In genomic region chr21:32393677-32394001, GRCh38 we compare ENCODE assay signal across 8 cellular contexts. TPM values are rescaled to one million over a fixed set of nuclear protein-coding genes. Genes with fewer than 3 reads are reported as not detected.
DNase-seq lines count a peak whose midpoint lies in the region; ATAC-seq and TF ChIP-seq lines count a peak whose summit lies in the region.

No MANE protein-coding gene starts in this region.

- TF ChIP-seq RAD21 in liver (IDR thresholded peaks at IDR 0.05) = no peak

- H3K4me3 Mint-ChIP-seq in activated T-helper 17 cell treated with anti-CD3 and anti-CD28 coated beads, Interleukin-2, amount 50 U/mL, for 72 hours = peak overlapping the region; percentile 90

- H3K27ac ChIP-seq in heart left ventricle (peak overlapping the region; percentile 80 to 96 (median 90)), liver (ENCODE audit: low read depth in 1 of 2, low read length in 2 of 2) (peak overlapping the region; percentile 67 to 71), upper lobe of left lung (peak overlapping the region; percentile 87 to 96 (median 91)), foreskin keratinocyte (no peak overlapping the region)

- H3K36me3 ChIP-seq in heart left ventricle = peaks cover 0 to 6% (median 0%) of the 10 kb centered on the region in 9 donors
- no peaks in the 10 kb centered on the region for H3K36me3 ChIP-seq in liver (ENCODE audit: control insufficient read depth in 4 of 4, insufficient read depth in 3 of 4, low read depth in 1 of 4, low read length in 3 of 4)
- no peaks in the 10 kb centered on the region for H3K36me3 ChIP-seq in upper lobe of left lung

- H3K9me3 Mint-ChIP-seq in activated T-helper 17 cell treated with anti-CD3 and anti-CD28 coated beads, Interleukin-2, amount 50 U/mL, for 72 hours = no peaks in the 10 kb centered on the region

- H3K27me3 ChIP-seq in heart left ventricle (no peaks in the 10 kb centered on the region), liver (ENCODE audit: control insufficient read depth in 4 of 4, insufficient read depth in 4 of 4, low read length in 3 of 4) (no peaks in the 10 kb centered on the region), upper lobe of left lung (no peaks in the 10 kb centered on the region), foreskin keratinocyte (no peaks in the 10 kb centered on the region)

- TF ChIP-seq EP300 in upper lobe of left lung (IDR thresholded peaks at IDR 0.05) = no peak

- DNase-seq in heart left ventricle (no peak), cardiac septum (ENCODE audit: low spot score) (no peak), upper lobe of left lung (no peak), foreskin keratinocyte (no peak), left lobe of liver (ENCODE audit: low spot score) (no peak)

- 51 to 62% (median 57%) methylated on average over 9 of the region's 9 CpGs for WGBS in heart left ventricle, 4 donors
- 43% methylated on average over 9 of the region's 9 CpGs for WGBS in liver
- 47 to 48% methylated on average over 9 of the region's 9 CpGs for WGBS in upper lobe of left lung, 2 donors

- peaks cover 28% of the 10 kb centered on the region for H3K4me1 Mint-ChIP-seq in activated T-helper 17 cell treated with anti-CD3 and anti-CD28 coated beads, Interleukin-2, amount 50 U/mL, for 72 hours

- TF ChIP-seq CTCF in heart left ventricle (IDR thresholded peaks at IDR 0.05) (no peak), liver (IDR thresholded peaks at IDR 0.05; ENCODE audit: low read depth, low read length, missing input control) (no peak), upper lobe of left lung (IDR thresholded peaks at IDR 0.05) (no peak), foreskin keratinocyte (conservative IDR thresholded peaks at IDR 0.05) (no peak)

- ATAC-seq in heart left ventricle (no peak), upper lobe of left lung (ENCODE audit: low FRiP score in 2 of 2) (no peak), foreskin keratinocyte (no peak), GM21825 (IDR thresholded peaks at IDR 0.05; ENCODE audit: unreplicated experiment) (no peak), left lobe of liver (no peak)
- ATAC-seq in activated T-helper 17 cell treated with anti-CD3 and anti-CD28 coated beads, Interleukin-2, amount 50 U/mL, for 72 hours (replicated peaks) = no peak

- peaks cover 32% of the 10 kb centered on the region for H3K36me3 Mint-ChIP-seq in activated T-helper 17 cell treated with anti-CD3 and anti-CD28 coated beads, Interleukin-2, amount 50 U/mL, for 72 hours (ENCODE audit: low read depth)

- intact Hi-C loops in heart left ventricle (cut with DNase I) (loop anchor here in 3 of 10 donors (2.0 to 10.0 kb wide), 3 partner anchors 61 to 207 kb away; no protein-coding TSS in a partner anchor), cardiac septum (cut with DNase I) (no loop called here)

- H3K9ac ChIP-seq in liver (ENCODE audit: low read depth in 1 of 2, low read length in 2 of 2) = peak overlapping the region; percentile 60 to 66

- TF ChIP-seq POLR2A in heart left ventricle (IDR thresholded peaks at IDR 0.05) (no peak), upper lobe of left lung (IDR thresholded peaks at IDR 0.05) (no peak)

- H3K4me3 ChIP-seq in heart left ventricle (peak overlapping the region; percentile 79 to 99 (median 82)), liver (ENCODE audit: low read depth in 1 of 3, low read length in 3 of 3) (peak overlapping the region; percentile 71 to 95 (median 74)), upper lobe of left lung (peak overlapping the region; percentile 49 to 99 (median 82))

- H3K9me3 ChIP-seq in heart left ventricle = no peaks in the 10 kb centered on the region
- H3K9me3 ChIP-seq in liver (ENCODE audit: control insufficient read depth in 4 of 4, low read length in 3 of 4) = no peaks in the 10 kb centered on the region
- no peaks in the 10 kb centered on the region for H3K9me3 ChIP-seq in upper lobe of left lung

- H3K4me1 ChIP-seq in heart left ventricle = peaks cover 2 to 33% (median 19%) of the 10 kb centered on the region in 12 donors
- peaks cover 3 to 25% (median 15%) of the 10 kb centered on the region in 4 donors for H3K4me1 ChIP-seq in liver (ENCODE audit: control insufficient read depth in 4 of 4, insufficient read depth in 4 of 4, low read length in 3 of 4)
- peaks cover 18 to 22% (median 19%) of the 10 kb centered on the region in 4 donors for H3K4me1 ChIP-seq in upper lobe of left lung
- no peaks in the 10 kb centered on the region for H3K4me1 ChIP-seq in foreskin keratinocyte

- H3K27me3 Mint-ChIP-seq in activated T-helper 17 cell treated with anti-CD3 and anti-CD28 coated beads, Interleukin-2, amount 50 U/mL, for 72 hours = no peaks in the 10 kb centered on the region

- H3K27ac Mint-ChIP-seq in activated T-helper 17 cell treated with anti-CD3 and anti-CD28 coated beads, Interleukin-2, amount 50 U/mL, for 72 hours = peak overlapping the region; percentile 86

TF ChIP-seq in liver, 16 proteins besides CTCF, POLR2A, EP300 and RAD21 (continues in another document):
- TF ChIP-seq RXRA (IDR thresholded peaks at IDR 0.05) (no peak), ATF3 (IDR thresholded peaks at IDR 0.05) (no peak), TAF1 (conservative IDR thresholded peaks at IDR 0.05) (no peak), YY1 (IDR thresholded peaks at IDR 0.05) (no peak), JUND (IDR thresholded peaks at IDR 0.05) (no peak), FOXA1 (IDR thresholded peaks at IDR 0.05) (no peak), SP1 (IDR thresholded peaks at IDR 0.05) (no peak), ZBTB33 (IDR thresholded peaks at IDR 0.05) (no peak), GABPA (IDR thresholded peaks at IDR 0.05 in 1 of 2, conservative IDR thresholded peaks at IDR 0.05 in 1 of 2) (no peak), EGR1 (IDR thresholded peaks at IDR 0.05; ENCODE audit: low read depth in 2 of 2) (no peak), HNF4A (conservative IDR thresholded peaks at IDR 0.05) (no peak), MAX (IDR thresholded peaks at IDR 0.05) (no peak)

RNA-seq across cellular contexts. Expression of gene URB1, which starts 0.8 kb away (rescaled TPM):
- 10 to 100 TPM in 6 of 9 donors, 1 to 10 TPM in 3; 6.7 to 26.0 (median 11.5) TPM for total RNA-seq in heart left ventricle
- polyA plus RNA-seq in heart left ventricle = 10 to 100 TPM in 1 of 2 donors, 1 to 10 TPM in 1; 4.6 to 10.3 TPM
- total RNA-seq in cardiac septum = 10.5 TPM
- 10 to 100 TPM; 17.6 to 37.2 TPM for total RNA-seq in activated T-helper 17 cell treated with anti-CD3 and anti-CD28 coated beads, Interleukin-2, amount 50 U/mL, for 72 hours
- 10 to 100 TPM in 1 of 2 donors, 1 to 10 TPM in 1; 9.6 to 14.5 TPM for total RNA-seq in liver
- polyA plus RNA-seq in liver = 1 to 10 TPM; 2.8 to 4.6 TPM
- total RNA-seq in upper lobe of left lung = 10 to 100 TPM in 5 of 6 donors, 1 to 10 TPM in 1; 9.3 to 23.0 (median 14.1) TPM
- 27.0 and 27.1 TPM in 2 replicates for total RNA-seq in foreskin keratinocyte
- 5.1 and 5.8 TPM in 2 replicates for polyA plus RNA-seq in foreskin keratinocyte
- 9.2 TPM for total RNA-seq in left lobe of liver

RNA-seq across cellular contexts. Expression of gene EVA1C, which starts 18.9 kb away (rescaled TPM):
- total RNA-seq in heart left ventricle (10 to 100 TPM; 10.1 to 44.4 (median 19.7) TPM), cardiac septum (15.4 TPM), liver (1 to 10 TPM in 1 of 2 donors, under 1 TPM in 1; 0.47 to 3.3 TPM), upper lobe of left lung (10 to 100 TPM; 40.2 to 75.6 (median 55.7) TPM), foreskin keratinocyte (9.5 and 13.1 TPM in 2 replicates), left lobe of liver (5.0 TPM)
- polyA plus RNA-seq in heart left ventricle (10 to 100 TPM; 17.3 to 22.8 TPM), liver (1 to 10 TPM; 1.8 to 3.1 TPM), foreskin keratinocyte (11.2 and 14.4 TPM in 2 replicates)
- 10 to 100 TPM in 1 of 2 donors, 1 to 10 TPM in 1; 10.0 to 13.1 TPM for total RNA-seq in activated T-helper 17 cell treated with anti-CD3 and anti-CD28 coated beads, Interleukin-2, amount 50 U/mL, for 72 hours
